8 cellular contexts compared by ENCODE assay signal in genomic region chr2:52343010-52343409, GRCh38.
"Had no signal": no experiment of that assay in that cellular context is flagged by ENCODE, and none has a peak within 500 bp of the region (broad histone marks: within the 10 kb centered on the region; RNA-seq: fewer than 3 reads in every experiment).

No MANE protein-coding gene starts in this region.

- DNase-seq: GOT3, H7, HFFc6, KG1 had no signal

- H3K4me3 ChIP-seq: HAP-1, K562 had no signal

- H3K27ac ChIP-seq: HL-60 had no signal

- H3K9me3 Mint-ChIP-seq: HFFc6 had no signal

- H3K27ac Mint-ChIP-seq: HFFc6 had no signal

- H3K4me3 Mint-ChIP-seq: HFFc6 had no signal

- H3K9me3 ChIP-seq: HAP-1 had no signal

- H3K36me3 ChIP-seq: HAP-1 had no signal

- ATAC-seq: HCT116, K562 had no signal
